Comparison of ENCODE assay signal across 19 cellular contexts in the genomic region with DNA sequence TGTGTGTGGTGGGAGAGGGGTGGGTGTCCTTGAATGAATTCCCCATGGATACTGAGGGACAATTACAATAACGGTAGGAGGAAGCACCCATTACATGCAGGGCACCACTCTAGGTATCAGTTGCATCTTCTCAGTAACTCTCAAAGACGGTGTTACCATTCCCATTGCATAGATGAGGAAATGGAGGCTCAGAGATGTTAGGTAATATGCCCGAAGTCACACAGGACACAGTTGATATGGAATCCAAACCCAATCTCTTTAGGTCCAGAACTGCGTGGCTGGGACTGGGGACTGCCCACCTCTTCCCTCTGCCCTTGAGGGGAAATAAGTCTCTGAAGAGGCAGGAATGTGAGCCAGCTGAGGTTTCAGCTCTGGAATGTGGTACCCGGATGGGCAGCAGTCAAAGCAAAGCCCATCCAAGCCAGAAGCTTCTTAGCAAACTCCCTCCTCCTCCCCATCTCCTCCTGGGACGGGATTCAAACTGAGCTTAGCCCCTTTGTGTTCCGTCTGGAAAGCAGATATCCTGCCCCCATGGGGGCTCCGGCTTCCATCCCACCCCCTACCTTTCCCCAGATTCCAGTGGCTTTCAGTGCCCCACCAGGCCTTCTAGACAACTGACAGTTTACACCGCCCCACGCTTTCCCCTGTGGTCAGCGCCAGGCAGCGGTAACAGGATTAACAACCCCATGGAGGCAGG.
"Had no signal": no experiment of that assay in that cellular context is flagged by ENCODE, and none has a peak within 500 bp of the region (broad histone marks: within the 10 kb centered on the region; RNA-seq: fewer than 3 reads in every experiment).

No MANE protein-coding gene starts in this region.

- H3K4me1 ChIP-seq: heart left ventricle, left lung, tibial artery had no signal

- H3K4me3 Mint-ChIP-seq: activated B cell treated with CpG ODN at 0.5 μM for 24 hours; activated CD4-positive, alpha-beta memory T cell treated with anti-CD3 and anti-CD28 coated beads for 36 hours; activated naive CD4-positive, alpha-beta T cell treated with anti-CD3 and anti-CD28 coated beads, Interleukin-2, amount 10 ng/mL, durations not matched to agents 7 days and 5 days; activated T-cell treated with anti-CD3 and anti-CD28 coated beads, Interleukin-2, amount 50 U/mL, for 72 hours; immature natural killer cell; naive thymus-derived CD8-positive, alpha-beta T cell; stimulated activated naive CD8-positive, alpha-beta T cell treated with anti-CD3 and anti-CD28 coated beads, Interleukin-15, Interleukin-2, amounts not matched to agents 100 ng/mL and 50 ng/mL, for 24 hours had no signal

- H3K27ac ChIP-seq: cardiac muscle cell, heart left ventricle, left lung, tibial artery had no signal

- ATAC-seq: activated T-cell treated with anti-CD3 and anti-CD28 coated beads, Interleukin-2, amount 50 U/mL, for 72 hours; heart left ventricle; left lung; naive thymus-derived CD8-positive, alpha-beta T cell had no signal

- H3K36me3 ChIP-seq: cardiac muscle cell, heart left ventricle, left lung, tibial artery had no signal

- H3K4me1 Mint-ChIP-seq: activated B cell treated with CpG ODN at 0.5 μM for 24 hours; activated naive CD4-positive, alpha-beta T cell treated with anti-CD3 and anti-CD28 coated beads, Interleukin-2, amount 10 ng/mL, durations not matched to agents 7 days and 5 days; immature natural killer cell had no signal

- H3K27ac Mint-ChIP-seq: activated B cell treated with CpG ODN at 0.5 μM for 24 hours; activated CD4-positive, alpha-beta memory T cell treated with anti-CD3 and anti-CD28 coated beads for 36 hours; activated naive CD4-positive, alpha-beta T cell treated with anti-CD3 and anti-CD28 coated beads, Interleukin-2, amount 10 ng/mL, durations not matched to agents 7 days and 5 days; activated T-cell treated with anti-CD3 and anti-CD28 coated beads, Interleukin-2, amount 50 U/mL, for 72 hours; immature natural killer cell; progenitor cell of endocrine pancreas; stimulated activated naive CD8-positive, alpha-beta T cell treated with anti-CD3 and anti-CD28 coated beads, Interleukin-15, Interleukin-2, amounts not matched to agents 100 ng/mL and 50 ng/mL, for 24 hours had no signal

- H3K36me3 Mint-ChIP-seq: activated CD4-positive, alpha-beta memory T cell treated with anti-CD3 and anti-CD28 coated beads for 36 hours; activated naive CD4-positive, alpha-beta T cell treated with anti-CD3 and anti-CD28 coated beads, Interleukin-2, amount 10 ng/mL, durations not matched to agents 7 days and 5 days; immature natural killer cell had no signal

- DNase-seq: activated B cell treated with CpG ODN at 0.5 μM for 24 hours; activated CD4-positive, alpha-beta memory T cell treated with anti-CD3 and anti-CD28 coated beads for 36 hours; activated CD4-positive, alpha-beta T cell treated with anti-CD3 and anti-CD28 coated beads for 4 hours; activated effector memory CD4-positive, alpha-beta T cell treated with Interleukin-2 at 50 U/mL for 16 hours; activated naive CD4-positive, alpha-beta T cell treated with anti-CD3 and anti-CD28 coated beads, Interleukin-2, amount 10 ng/mL, durations not matched to agents 7 days and 5 days; activated T-cell treated with anti-CD3 and anti-CD28 coated beads, Interleukin-2, amount 50 U/mL, for 72 hours; amygdala; cortex of kidney; heart left ventricle; immature natural killer cell; left lung; naive thymus-derived CD8-positive, alpha-beta T cell; stimulated activated CD4-positive, alpha-beta T cell treated with anti-CD3 and anti-CD28 coated beads, Interleukin-4, amount 100 ng/mL, for 24 hours; T1000; tibial artery had no signal

- H3K9me3 ChIP-seq: heart left ventricle, left lung, tibial artery had no signal

- H3K9me3 Mint-ChIP-seq: activated CD4-positive, alpha-beta memory T cell treated with anti-CD3 and anti-CD28 coated beads for 36 hours; immature natural killer cell had no signal

- H3K27me3 ChIP-seq: cardiac muscle cell had no signal

- H3K4me3 ChIP-seq: cardiac muscle cell, heart left ventricle, left lung, lung, tibial artery had no signal
